1 cellular context compared by ENCODE assay signal in the genomic region with DNA sequence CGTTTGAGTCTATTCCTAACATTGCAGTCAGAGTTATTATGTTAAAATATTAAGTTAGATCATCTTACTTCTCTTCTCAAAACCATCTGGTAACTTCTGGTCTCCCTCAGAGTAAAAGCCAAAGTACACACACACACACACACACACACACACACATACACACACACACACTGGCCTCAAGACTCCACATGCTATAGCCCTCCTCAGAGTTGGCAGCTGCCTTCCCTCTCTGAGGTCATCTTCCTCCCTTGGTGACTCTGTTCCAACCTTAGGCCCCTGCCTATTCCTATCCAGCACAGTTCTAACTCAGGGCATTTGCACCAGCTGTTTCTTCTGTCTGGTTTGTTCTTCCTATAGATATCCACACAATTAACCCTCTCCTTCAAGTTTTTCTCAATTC.
TF ChIP-seq lines count a peak whose summit lies in the region.

No MANE protein-coding gene starts in this region.

TF ChIP-seq in IMR-90, 13 proteins besides CTCF, POLR2A, EP300 and RAD21:
- no peak for TF ChIP-seq NFE2L2 (IDR thresholded peaks at IDR 0.05; ENCODE audit: low read depth, low read length)
- no peak for TF ChIP-seq MAFK (IDR thresholded peaks at IDR 0.05; ENCODE audit: low read depth, low read length)
- TF ChIP-seq FOS (IDR thresholded peaks at IDR 0.05; ENCODE audit: low read depth, low read length) = no peak
- TF ChIP-seq RCOR1 (IDR thresholded peaks at IDR 0.05; ENCODE audit: insufficient replicate concordance, low read length) = no peak
- TF ChIP-seq BHLHE40 (IDR thresholded peaks at IDR 0.05; ENCODE audit: low read depth, low read length) = no peak
- no peak for TF ChIP-seq RFX5 (IDR thresholded peaks at IDR 0.05; ENCODE audit: low read depth, low read length)
- TF ChIP-seq, protein P1, sequence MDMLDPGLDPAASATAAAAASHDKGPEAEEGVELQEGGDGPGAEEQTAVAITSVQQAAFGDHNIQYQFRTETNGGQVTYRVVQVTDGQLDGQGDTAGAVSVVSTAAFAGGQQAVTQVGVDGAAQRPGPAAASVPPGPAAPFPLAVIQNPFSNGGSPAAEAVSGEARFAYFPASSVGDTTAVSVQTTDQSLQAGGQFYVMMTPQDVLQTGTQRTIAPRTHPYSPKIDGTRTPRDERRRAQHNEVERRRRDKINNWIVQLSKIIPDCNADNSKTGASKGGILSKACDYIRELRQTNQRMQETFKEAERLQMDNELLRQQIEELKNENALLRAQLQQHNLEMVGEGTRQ (IDR thresholded peaks at IDR 0.05; ENCODE audit: low read depth, low read length) = no peak
- TF ChIP-seq SMC3 (IDR thresholded peaks at IDR 0.05; ENCODE audit: low read depth, low read length) = no peak
- TF ChIP-seq CHD1 (IDR thresholded peaks at IDR 0.05; ENCODE audit: low read depth, low read length) = no peak
- TF ChIP-seq MXI1 (IDR thresholded peaks at IDR 0.05; ENCODE audit: borderline replicate concordance, low read depth, low read length) = no peak
- TF ChIP-seq MAZ (IDR thresholded peaks at IDR 0.05; ENCODE audit: borderline replicate concordance, low read depth, low read length) = no peak
- TF ChIP-seq CEBPB (IDR thresholded peaks at IDR 0.05; ENCODE audit: low read depth, low read length) = no peak
- TF ChIP-seq, protein P2, sequence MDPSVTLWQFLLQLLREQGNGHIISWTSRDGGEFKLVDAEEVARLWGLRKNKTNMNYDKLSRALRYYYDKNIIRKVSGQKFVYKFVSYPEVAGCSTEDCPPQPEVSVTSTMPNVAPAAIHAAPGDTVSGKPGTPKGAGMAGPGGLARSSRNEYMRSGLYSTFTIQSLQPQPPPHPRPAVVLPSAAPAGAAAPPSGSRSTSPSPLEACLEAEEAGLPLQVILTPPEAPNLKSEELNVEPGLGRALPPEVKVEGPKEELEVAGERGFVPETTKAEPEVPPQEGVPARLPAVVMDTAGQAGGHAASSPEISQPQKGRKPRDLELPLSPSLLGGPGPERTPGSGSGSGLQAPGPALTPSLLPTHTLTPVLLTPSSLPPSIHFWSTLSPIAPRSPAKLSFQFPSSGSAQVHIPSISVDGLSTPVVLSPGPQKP (IDR thresholded peaks at IDR 0.05; ENCODE audit: borderline replicate concordance, low read depth, low read length) = no peak
TF ChIP-seq in IMR-90: peak in this region for 0.
